In genomic region chr9:83966209-83966582, GRCh38 we compare ENCODE assay signal across 11 cellular contexts. TPM values are rescaled to one million over a fixed set of nuclear protein-coding genes. Genes with fewer than 3 reads are reported as not detected.
DNase-seq lines count a peak whose midpoint lies in the region; ATAC-seq, FAIRE-seq and TF ChIP-seq lines count a peak whose summit lies in the region.
"Had no signal": no experiment of that assay in that cellular context is flagged by ENCODE, and none has a peak within 500 bp of the region (broad histone marks: within the 10 kb centered on the region; RNA-seq: fewer than 3 reads in every experiment).

No MANE protein-coding gene starts in this region.

- H3K27me3 ChIP-seq in A673 (replicated peaks; ENCODE audit: insufficient read depth, low read depth, low read length, poor library complexity) (no peaks in the 10 kb centered on the region), lower lobe of right lung (ENCODE audit: low read depth) (no peaks in the 10 kb centered on the region)

- no peak overlapping the region for H3K4me3 Mint-ChIP-seq in activated T-helper 17 cell treated with anti-CD3 and anti-CD28 coated beads, Interleukin-2, amount 50 U/mL, for 72 hours
- H3K4me3 Mint-ChIP-seq: activated T-helper 1 cell treated with anti-CD3 and anti-CD28 coated beads, Interleukin-12 subunit alpha, Interleukin-12 subunit beta, Interleukin-2, Interleukin-4 antibody, amounts not matched to agents 30 ng/mL and 10 ng/mL and 1 ng/mL, durations not matched to agents 14 hours and 24 hours and 36 hours had no signal

- no peak overlapping the region for H3K27ac Mint-ChIP-seq in activated T-helper 17 cell treated with anti-CD3 and anti-CD28 coated beads, Interleukin-2, amount 50 U/mL, for 72 hours

- intact Hi-C loops in A673 (cut with micrococcal nuclease; ENCODE audit: unreplicated experiment) (no loop called here), lower lobe of right lung (cut with DNase I) (no loop called here)

- POLR2A ChIA-PET in A673 (lab: Charles Lee; ENCODE audit: low non-redundant PET) = no interaction called here

- CTCF ChIA-PET in A673 (lab: Charles Lee) = no interaction called here

- H3K4me1 ChIP-seq in A673 (ENCODE audit: insufficient read depth, low read length, poor library complexity, severe bottlenecking) (peaks cover 5% of the 10 kb centered on the region), lower lobe of right lung (peaks cover 6% of the 10 kb centered on the region)

- H3K9me3 ChIP-seq in A673 (ENCODE audit: low read depth, low read length, poor library complexity, severe bottlenecking) = no peaks in the 10 kb centered on the region
- H3K9me3 ChIP-seq in lower lobe of right lung = no peaks in the 10 kb centered on the region

- H3K36me3 Mint-ChIP-seq in activated T-helper 17 cell treated with anti-CD3 and anti-CD28 coated beads, Interleukin-2, amount 50 U/mL, for 72 hours (ENCODE audit: low read depth) = peaks cover 55% of the 10 kb centered on the region

- H3K36me3 ChIP-seq in A673 (ENCODE audit: insufficient read depth, low read length, poor library complexity, severe bottlenecking) = peaks cover 50% of the 10 kb centered on the region
- H3K36me3 ChIP-seq in lower lobe of right lung = peaks cover 54% of the 10 kb centered on the region

- H3K27ac ChIP-seq in A673 (ENCODE audit: low read depth, low read length, poor library complexity, severe bottlenecking) = peak overlapping the region; percentile 80
- H3K27ac ChIP-seq in lower lobe of right lung = no peak overlapping the region

- no peaks in the 10 kb centered on the region for H3K27me3 Mint-ChIP-seq in activated T-helper 17 cell treated with anti-CD3 and anti-CD28 coated beads, Interleukin-2, amount 50 U/mL, for 72 hours

- no peak for TF ChIP-seq CTCF in A673 (conservative IDR thresholded peaks at IDR 0.05; ENCODE audit: low read depth, low read length)
- no peak for TF ChIP-seq CTCF in lower lobe of right lung (IDR thresholded peaks at IDR 0.05)

- peak; percentile 15 for ATAC-seq in activated T-helper 17 cell treated with anti-CD3 and anti-CD28 coated beads, Interleukin-2, amount 50 U/mL, for 72 hours (replicated peaks)
- peak; percentile 18 to 21 for ATAC-seq in lower lobe of right lung

- H3K4me3 ChIP-seq in A673 (ENCODE audit: low read depth, low read length, poor library complexity, severe bottlenecking) = no peak overlapping the region
- no peak overlapping the region for H3K4me3 ChIP-seq in lower lobe of right lung

- no peaks in the 10 kb centered on the region for H3K9me3 Mint-ChIP-seq in activated T-helper 17 cell treated with anti-CD3 and anti-CD28 coated beads, Interleukin-2, amount 50 U/mL, for 72 hours
- H3K9me3 Mint-ChIP-seq: activated T-helper 1 cell treated with anti-CD3 and anti-CD28 coated beads, Interleukin-12 subunit alpha, Interleukin-12 subunit beta, Interleukin-2, Interleukin-4 antibody, amounts not matched to agents 30 ng/mL and 10 ng/mL and 1 ng/mL, durations not matched to agents 14 hours and 24 hours and 36 hours had no signal

- peaks cover 9% of the 10 kb centered on the region for H3K4me1 Mint-ChIP-seq in activated T-helper 17 cell treated with anti-CD3 and anti-CD28 coated beads, Interleukin-2, amount 50 U/mL, for 72 hours

- DNase-seq in A673 (ENCODE audit: low spot score) = no peak
- DNase-seq in GM12891 (ENCODE audit: insufficient read length, low spot score) = no peak
- no peak for DNase-seq in lower lobe of right lung
- no peak for DNase-seq in NCI-H226
- no peak for DNase-seq in NCI-H446 treated with DMSO at 0.1 percent for 48 hours (lab: John Stamatoyannopoulos, UW)
- DNase-seq in stimulated activated CD4-positive, alpha-beta T cell treated with anti-CD3 and anti-CD28 coated beads, Interleukin-1b, Interleukin-23, amount 100 ng/mL, for 48 hours = no peak
- DNase-seq in stimulated activated CD4-positive, alpha-beta T cell treated with anti-CD3 and anti-CD28 coated beads, Interleukin-4, amount 100 ng/mL, for 24 hours = no peak
- DNase-seq: stimulated activated CD4-positive, alpha-beta T cell treated with anti-CD3 and anti-CD28 coated beads, Interleukin-15, amount 100 ng/mL, for 24 hours had no signal

- no peak; the same call in 1 of the 2 replicates for TF ChIP-seq POLR2A in GM12891 (IDR thresholded peaks at IDR 0.05; ENCODE audit: low read depth, low read length)

- no peak for FAIRE-seq in GM12891 (lab: Jason Lieb, UNC)

- no TSS peak for BruUV-seq in A673 (replicated peaks; lab: Mats Ljungman, UMichigan)

TF ChIP-seq in GM12891, 5 proteins besides CTCF, POLR2A, EP300 and RAD21:
- TF ChIP-seq POLR2AphosphoS5 (IDR thresholded peaks at IDR 0.05; ENCODE audit: low read depth, low read length) (peak; percentile 6; the same call in 1 of the 2 replicates), TAF1 (IDR thresholded peaks at IDR 0.05; ENCODE audit: low read depth, low read length) (no peak)
TF ChIP-seq in GM12891: peak in this region for 1.

RNA-seq across cellular contexts. Expression of gene HNRNPK, which starts 13.8 kb away (rescaled TPM):
- total RNA-seq in A673 (2021) (799 and 872 TPM in 2 replicates), lower lobe of right lung (390 TPM)
- 467 TPM for polyA plus RNA-seq in GM12891 (2012; ENCODE audit: low read depth, missing spikeins)
- 100 to 1,000 TPM; 542 to 767 TPM for total RNA-seq in activated T-helper 17 cell treated with anti-CD3 and anti-CD28 coated beads, Interleukin-2, amount 50 U/mL, for 72 hours

RNA-seq across cellular contexts. Expression of gene RMI1, which starts 14.4 kb away (rescaled TPM):
- total RNA-seq in A673 (2021) = 32.2 and 36.4 TPM in 2 replicates
- polyA plus RNA-seq in GM12891 (2012; ENCODE audit: low read depth, missing spikeins) = 4.0 TPM
- 10 to 100 TPM; 17.6 to 25.1 TPM for total RNA-seq in activated T-helper 17 cell treated with anti-CD3 and anti-CD28 coated beads, Interleukin-2, amount 50 U/mL, for 72 hours
- 6.7 TPM for total RNA-seq in lower lobe of right lung

RNA-seq across cellular contexts. Expression of gene KIF27, which starts 45.0 kb away (rescaled TPM):
- total RNA-seq in A673 (2021) = 8.5 and 9.2 TPM in 2 replicates
- polyA plus RNA-seq in GM12891 (2012; ENCODE audit: low read depth, missing spikeins) = 0.86 TPM
- total RNA-seq in activated T-helper 17 cell treated with anti-CD3 and anti-CD28 coated beads, Interleukin-2, amount 50 U/mL, for 72 hours = 1 to 10 TPM; 2.6 to 3.1 TPM
- total RNA-seq in lower lobe of right lung = 10.4 TPM
- total RNA-seq: RPMI7951 had no signal
